Comparison of ENCODE assay signal across 14 cellular contexts in the genomic region with DNA sequence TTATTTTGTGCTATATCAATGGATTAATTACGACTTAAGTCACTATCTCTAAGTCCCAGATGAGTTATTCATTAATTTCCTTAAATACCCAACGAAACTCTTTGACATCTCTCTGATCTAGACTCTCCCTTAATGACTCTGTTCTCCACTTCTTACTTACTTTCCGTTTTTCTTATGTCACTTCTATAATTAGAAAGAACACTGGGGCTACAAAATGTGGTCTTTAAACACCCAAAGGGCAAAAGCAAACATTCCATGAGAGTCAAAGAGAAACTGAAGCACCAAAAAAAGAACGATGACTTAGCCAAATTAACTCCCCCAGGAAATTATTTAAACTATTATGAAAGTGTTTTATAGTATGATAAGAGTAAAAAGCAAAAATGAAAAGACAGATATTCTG.
DNase-seq lines count a peak whose midpoint lies in the region; ATAC-seq and TF ChIP-seq lines count a peak whose summit lies in the region.
"Had no signal": no experiment of that assay in that cellular context is flagged by ENCODE, and none has a peak within 500 bp of the region (broad histone marks: within the 10 kb centered on the region; RNA-seq: fewer than 3 reads in every experiment).

No MANE protein-coding gene starts in this region.

- POLR2A ChIA-PET in activated CD4-positive, alpha-beta T cell treated with anti-CD3 and anti-CD28 coated beads for 36 hours (lab: Charles Lee) = no interaction called here

- peaks cover 9% of the 10 kb centered on the region for H3K9me3 Mint-ChIP-seq in activated CD4-positive, alpha-beta T cell treated with anti-CD3 and anti-CD28 coated beads for 36 hours (ENCODE audit: low read depth)

- DNase-seq in myocyte (ENCODE audit: low read depth) (peak; percentile 73), NOMO-1 treated with dmso at 0.1 percent for 144 hours (lab: John Stamatoyannopoulos, UW; ENCODE audit: unreplicated experiment) (no peak), ACHN (no peak)
- no peak for DNase-seq in activated CD4-positive, alpha-beta T cell treated with anti-CD3 and anti-CD28 coated beads for 36 hours
- DNase-seq: aorta; CD4-positive, CD25-positive, alpha-beta regulatory T cell; HCEC 1CT; NCI-H2029 treated with DMSO at 0.1 percent for 48 hours; retina; testis had no signal

- H3K4me3 ChIP-seq in gastroesophageal sphincter = no peak overlapping the region
- H3K4me3 ChIP-seq: testis had no signal

- H3K4me1 ChIP-seq in gastroesophageal sphincter = peaks cover 0 to 27% (median 0%) of the 10 kb centered on the region in 3 donors

- H3K4me1 Mint-ChIP-seq in activated CD4-positive, alpha-beta T cell treated with anti-CD3 and anti-CD28 coated beads for 36 hours = peaks cover 12% of the 10 kb centered on the region

- H3K36me3 Mint-ChIP-seq in activated CD4-positive, alpha-beta T cell treated with anti-CD3 and anti-CD28 coated beads for 36 hours (ENCODE audit: low read depth) = no peaks in the 10 kb centered on the region
- H3K36me3 Mint-ChIP-seq: CD4-positive, CD25-positive, alpha-beta regulatory T cell had no signal

- intact Hi-C loops in activated CD4-positive, alpha-beta T cell treated with anti-CD3 and anti-CD28 coated beads for 36 hours (cut with DNase I, micrococcal nuclease) = no loop called here

- no peak overlapping the region for H3K4me3 Mint-ChIP-seq in activated CD4-positive, alpha-beta T cell treated with anti-CD3 and anti-CD28 coated beads for 36 hours

- no peak for TF ChIP-seq CTCF in gastroesophageal sphincter (IDR thresholded peaks at IDR 0.05)

- H3K27ac Mint-ChIP-seq in activated CD4-positive, alpha-beta T cell treated with anti-CD3 and anti-CD28 coated beads for 36 hours = no peak overlapping the region
- H3K27ac Mint-ChIP-seq: CD4-positive, CD25-positive, alpha-beta regulatory T cell had no signal

- peaks cover 0 to 7% (median 0%) of the 10 kb centered on the region in 3 donors for H3K9me3 ChIP-seq in gastroesophageal sphincter
- H3K9me3 ChIP-seq: testis had no signal

- TF ChIP-seq POLR2A in gastroesophageal sphincter (IDR thresholded peaks at IDR 0.05) = no peak

- no peaks in the 10 kb centered on the region for H3K36me3 ChIP-seq in gastroesophageal sphincter

- WGBS in gastroesophageal sphincter (ENCODE audit: low coverage in 1 of 2), 2 donors = 16 to 24% methylated on average over 4 of the region's 4 CpGs

- no peaks in the 10 kb centered on the region for H3K27me3 Mint-ChIP-seq in activated CD4-positive, alpha-beta T cell treated with anti-CD3 and anti-CD28 coated beads for 36 hours
- H3K27me3 Mint-ChIP-seq: CD4-positive, CD25-positive, alpha-beta regulatory T cell had no signal

- no peak overlapping the region for H3K27ac ChIP-seq in gastroesophageal sphincter
- H3K27ac ChIP-seq: testis had no signal

- ATAC-seq in GM18511 (IDR thresholded peaks at IDR 0.05; ENCODE audit: unreplicated experiment) (peak; percentile 91), GM21825 (IDR thresholded peaks at IDR 0.05; ENCODE audit: unreplicated experiment) (peak; percentile 88), HG03432 (IDR thresholded peaks at IDR 0.05; ENCODE audit: unreplicated experiment) (peak; percentile 89), gastroesophageal sphincter (no peak)
- ATAC-seq in activated CD4-positive, alpha-beta T cell treated with anti-CD3 and anti-CD28 coated beads for 36 hours = no peak

- in situ Hi-C loops in ACHN (cut with HindIII; ENCODE audit: low pct_ligation_motif_present, low pct_unique_long_range_greater_than_20kb, low sequenced_read_pairs) = no loop called here

- no peaks in the 10 kb centered on the region for H3K27me3 ChIP-seq in gastroesophageal sphincter
- H3K27me3 ChIP-seq: testis had no signal

- CTCF ChIA-PET in activated CD4-positive, alpha-beta T cell treated with anti-CD3 and anti-CD28 coated beads for 36 hours (lab: Charles Lee) = no interaction called here

- TF ChIP-seq EP300 in gastroesophageal sphincter (IDR thresholded peaks at IDR 0.05) = no peak

Comparison
In these comparisons a context has a peak if more than half of its experiments do, and no peak if none do; other contexts are left out.
1. ATAC-seq: peak in GM18511 (single experiment), GM21825 (single experiment) and HG03432 (single experiment); none in activated CD4-positive, alpha-beta T cell treated with anti-CD3 and anti-CD28 coated beads for 36 hours (single experiment) and gastroesophageal sphincter (single experiment).